In the genomic region with DNA sequence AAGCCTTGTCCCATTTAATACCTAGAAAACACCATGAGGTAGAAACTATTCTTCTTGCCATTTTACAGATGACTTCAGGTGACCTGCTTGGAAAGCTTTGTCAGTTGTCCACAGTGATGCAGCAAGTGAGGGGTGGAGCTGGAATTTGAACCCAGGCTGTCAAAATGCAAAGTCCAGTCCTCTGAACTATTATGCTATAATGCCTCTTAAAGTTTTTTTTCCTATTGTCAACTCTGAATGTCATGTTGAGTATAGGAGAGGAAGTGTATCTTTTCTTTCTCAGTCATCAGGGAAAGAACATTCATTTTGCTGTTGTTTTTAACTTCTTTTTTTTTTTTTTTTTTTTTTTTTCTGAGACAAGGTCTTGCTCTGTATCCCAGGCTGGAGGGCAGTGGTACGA, we compare ENCODE assay signal across 17 cellular contexts.
A peak's percentile ranks its signal among the peaks of the same experiment; 100 is the strongest.
DNase-seq lines count a peak whose midpoint lies in the region; ATAC-seq, FAIRE-seq and TF ChIP-seq lines count a peak whose summit lies in the region.
"Had no signal": no experiment of that assay in that cellular context is flagged by ENCODE, and none has a peak within 500 bp of the region (broad histone marks: within the 10 kb centered on the region; RNA-seq: fewer than 3 reads in every experiment).

No MANE protein-coding gene starts in this region.

- 40% methylated on average over 1 of the region's 1 CpG for WGBS in GM12878 (ENCODE audit: insufficient coverage, insufficient replicate concordance, low lambda C conversion rate, missing lambda C conversion rate)
- no CpG with 5 or more reads among the region's 1 CpG for WGBS in mesendoderm (ENCODE audit: extremely low coverage, insufficient coverage, low lambda C conversion rate)
- 79 to 94% methylated on average over 1 of the region's 1 CpG for WGBS in aorta, 2 donors

- no peak overlapping the region for H3K4me2 ChIP-seq in GM12878 (ENCODE audit: control insufficient read depth, insufficient read depth)
- no peak overlapping the region for H3K4me2 ChIP-seq in mesendoderm (ENCODE audit: low read length)
- H3K4me2 ChIP-seq: BLaER1 treated with 17β-estradiol and CSF1 and Interleukin-3, amounts not matched to agents 10 nM and 100 nM had no signal

- H3K4me1 ChIP-seq in GM12878 (ENCODE audit: control insufficient read depth, insufficient read depth, low read length) (peaks cover 5% of the 10 kb centered on the region), mesendoderm (ENCODE audit: control insufficient read depth, low read depth, low read length) (peaks cover 12% of the 10 kb centered on the region), aorta (ENCODE audit: control insufficient read depth in 1 of 2, insufficient read depth in 2 of 2, low read length in 2 of 2) (no peaks in the 10 kb centered on the region)
- H3K4me1 ChIP-seq: BLaER1 treated with 17β-estradiol and CSF1 and Interleukin-3, amounts not matched to agents 10 nM and 100 nM had no signal

- no peak overlapping the region for H2BK5ac ChIP-seq in mesendoderm (ENCODE audit: low read length)

- intact Hi-C loops in GM12878 (cut with micrococcal nuclease; ENCODE audit: unreplicated experiment): loop anchor here (5.0 kb wide), 1 partner anchor 127 kb away; no protein-coding TSS in a partner anchor
- intact Hi-C loops in aorta (cut with DNase I): no loop called here

- no peak overlapping the region for H3K56ac ChIP-seq in mesendoderm (ENCODE audit: low read length)

- H3K27ac ChIP-seq in GM12878 (ENCODE audit: control insufficient read depth, insufficient read depth) (no peak overlapping the region), mesendoderm (ENCODE audit: low read depth, low read length) (no peak overlapping the region), aorta (ENCODE audit: low read depth in 1 of 2, low read length in 2 of 2) (no peak overlapping the region)
- H3K27ac ChIP-seq: BLaER1 treated with 17β-estradiol and CSF1 and Interleukin-3, amounts not matched to agents 10 nM and 100 nM had no signal

- no peak overlapping the region for H2AFZ ChIP-seq in GM12878 (ENCODE audit: control insufficient read depth, low read depth, low read length)

- H3K27me3 ChIP-seq in GM12878 (replicated peaks in 1 of 2; ENCODE audit: control insufficient read depth in 2 of 2, insufficient read depth in 2 of 2, low read length in 1 of 2): no peaks in the 10 kb centered on the region
- no peaks in the 10 kb centered on the region for H3K27me3 ChIP-seq in mesendoderm (ENCODE audit: insufficient read depth, low read length, poor library complexity)
- no peaks in the 10 kb centered on the region for H3K27me3 ChIP-seq in aorta (ENCODE audit: control insufficient read depth in 1 of 2, insufficient read depth in 2 of 2, low read length in 1 of 2)
- H3K27me3 ChIP-seq: BLaER1 treated with 17β-estradiol and CSF1 and Interleukin-3, amounts not matched to agents 10 nM and 100 nM had no signal

- peaks cover 8 to 20% of the 10 kb centered on the region in 2 donors for H3K4me1 Mint-ChIP-seq in stimulated activated naive B cell treated with anti-CD40 and anti-IgM and Interleukin-4, amounts not matched to agents 10 μg/mL and 1 μg/mL and 100 μg/mL, for 72 hours
- no peaks in the 10 kb centered on the region for H3K4me1 Mint-ChIP-seq in activated CD8-positive, alpha-beta memory T cell treated with anti-CD3 and anti-CD28 coated beads, Interleukin-2, amount 10 ng/mL, durations not matched to agents 7 days and 5 days
- H3K4me1 Mint-ChIP-seq in type B pancreatic cell (ENCODE audit: unreplicated experiment): no peaks in the 10 kb centered on the region
- H3K4me1 Mint-ChIP-seq: B cell had no signal

- no peak overlapping the region for H4K5ac ChIP-seq in mesendoderm (ENCODE audit: low read length)

- no peak for TF ChIP-seq RAD21 in GM12878 (IDR thresholded peaks at IDR 0.05; ENCODE audit: insufficient read depth, low read depth, low read length)

- no peaks in the 10 kb centered on the region for H3K79me2 ChIP-seq in GM12878 (ENCODE audit: control insufficient read depth, insufficient read depth, low read length)
- no peaks in the 10 kb centered on the region for H3K79me2 ChIP-seq in mesendoderm (ENCODE audit: control insufficient read depth, insufficient read depth, low read length)

- peak overlapping the region; percentile 51 for H3K18ac ChIP-seq in mesendoderm (ENCODE audit: low read length)

- BruUV-seq in GM12878 (replicated peaks; lab: Mats Ljungman, UMichigan): no TSS peak

- no peak overlapping the region for H4K8ac ChIP-seq in mesendoderm (ENCODE audit: low read depth, low read length)

- SMC1A ChIA-PET in GM12878 (lab: Charles Lee; ENCODE audit: uncharacterized antibody, unreplicated experiment): no interaction called here

- H3K36me3 ChIP-seq in GM12878 (ENCODE audit: control insufficient read depth in 2 of 2, insufficient read depth in 2 of 2, low read length in 1 of 2): no peaks in the 10 kb centered on the region
- H3K36me3 ChIP-seq in mesendoderm (ENCODE audit: control insufficient read depth, insufficient read depth, low read length): no peaks in the 10 kb centered on the region
- no peaks in the 10 kb centered on the region for H3K36me3 ChIP-seq in aorta (ENCODE audit: control insufficient read depth in 1 of 2, insufficient read depth in 2 of 2, low read length in 1 of 2)
- H3K36me3 ChIP-seq: BLaER1 treated with 17β-estradiol and CSF1 and Interleukin-3, amounts not matched to agents 10 nM and 100 nM had no signal

- no peak overlapping the region for H3K4me3 ChIP-seq in GM12878
- H3K4me3 ChIP-seq in mesendoderm (ENCODE audit: low read length): no peak overlapping the region
- no peak overlapping the region for H3K4me3 ChIP-seq in aorta (ENCODE audit: low read length in 2 of 2)
- H3K4me3 ChIP-seq: BLaER1 treated with 17β-estradiol and CSF1 and Interleukin-3, amounts not matched to agents 10 nM and 100 nM had no signal

- no peaks in the 10 kb centered on the region for H4K20me1 ChIP-seq in GM12878 (ENCODE audit: control insufficient read depth, insufficient read depth)
- H4K20me1 ChIP-seq: BLaER1 treated with 17β-estradiol and CSF1 and Interleukin-3, amounts not matched to agents 10 nM and 100 nM had no signal

- H3K4ac ChIP-seq in mesendoderm (ENCODE audit: low read depth, low read length): no peak overlapping the region

- no peak for DNase-seq in GM12891 (ENCODE audit: insufficient read length, low spot score)
- no peak for DNase-seq in GM12878 (ENCODE audit: low read depth, low spot score)
- no peak for DNase-seq in mesendoderm
- no peak for DNase-seq in stimulated activated naive B cell treated with anti-CD40 and anti-IgM and Interleukin-4, amounts not matched to agents 10 μg/mL and 1 μg/mL and 100 μg/mL, for 72 hours
- DNase-seq in activated CD8-positive, alpha-beta memory T cell treated with anti-CD3 and anti-CD28 coated beads, Interleukin-2, amount 10 ng/mL, durations not matched to agents 7 days and 5 days: no peak
- no peak for DNase-seq in aorta
- no peak for DNase-seq in type B pancreatic cell (ENCODE audit: extremely low spot score, unreplicated experiment)
- DNase-seq: 8988T; Calu3; CD8-positive, alpha-beta T cell; DMS79 treated with DMSO at 0.1 percent for 48 hours; GF-D8; H9 had no signal

- peaks cover 13 to 25% of the 10 kb centered on the region in 2 donors for H3K27me3 Mint-ChIP-seq in stimulated activated naive B cell treated with anti-CD40 and anti-IgM and Interleukin-4, amounts not matched to agents 10 μg/mL and 1 μg/mL and 100 μg/mL, for 72 hours
- peaks cover 17% of the 10 kb centered on the region for H3K27me3 Mint-ChIP-seq in activated CD8-positive, alpha-beta memory T cell treated with anti-CD3 and anti-CD28 coated beads, Interleukin-2, amount 10 ng/mL, durations not matched to agents 7 days and 5 days
- peaks cover 24% of the 10 kb centered on the region for H3K27me3 Mint-ChIP-seq in type B pancreatic cell

- POLR2A ChIA-PET in GM12878 (lab: Charles Lee): interaction anchor here (0.7 kb wide), 1 partner anchor 452 kb away, joined by 3 read pairs; no protein-coding TSS in a partner anchor

- in situ Hi-C loops in GM12878 (cut with MboI): no loop called here

- TF ChIP-seq CTCF in GM12878 (IDR thresholded peaks at IDR 0.05 in 2 of 3, conservative IDR thresholded peaks at IDR 0.05 in 1 of 3; ENCODE audit: control insufficient read depth in 2 of 3, extremely low read depth in 1 of 3, insufficient read depth in 1 of 3, low read depth in 3 of 3, low read length in 3 of 3) (no peak), type B pancreatic cell (conservative IDR thresholded peaks at IDR 0.05) (no peak)

- H2BK120ac ChIP-seq in mesendoderm (ENCODE audit: low read depth, low read length): no peak overlapping the region

- CTCF ChIA-PET in GM12878 (lab: Yijun Ruan, JAX): no interaction called here
- CTCF ChIA-PET in activated CD8-positive, alpha-beta memory T cell treated with anti-CD3 and anti-CD28 coated beads, Interleukin-2, amount 10 ng/mL, durations not matched to agents 7 days and 5 days (lab: Charles Lee): no interaction called here

- ATAC-seq in GM12878: peak; percentile 66
- ATAC-seq in stimulated activated naive B cell treated with anti-CD40 and anti-IgM and Interleukin-4, amounts not matched to agents 10 μg/mL and 1 μg/mL and 100 μg/mL, for 72 hours (replicated peaks): peak; percentile 88 to 98
- ATAC-seq in activated CD8-positive, alpha-beta memory T cell treated with anti-CD3 and anti-CD28 coated beads, Interleukin-2, amount 10 ng/mL, durations not matched to agents 7 days and 5 days: no peak
- ATAC-seq in aorta (ENCODE audit: low FRiP score): no peak
- ATAC-seq: CD8-positive, alpha-beta T cell had no signal

- no peak overlapping the region for H3K27ac Mint-ChIP-seq in stimulated activated naive B cell treated with anti-CD40 and anti-IgM and Interleukin-4, amounts not matched to agents 10 μg/mL and 1 μg/mL and 100 μg/mL, for 72 hours
- H3K27ac Mint-ChIP-seq in activated CD8-positive, alpha-beta memory T cell treated with anti-CD3 and anti-CD28 coated beads, Interleukin-2, amount 10 ng/mL, durations not matched to agents 7 days and 5 days: no peak overlapping the region
- H3K27ac Mint-ChIP-seq in type B pancreatic cell: no peak overlapping the region
- H3K27ac Mint-ChIP-seq: B cell; CD8-positive, alpha-beta T cell; H9 had no signal

- H3K9me3 Mint-ChIP-seq in stimulated activated naive B cell treated with anti-CD40 and anti-IgM and Interleukin-4, amounts not matched to agents 10 μg/mL and 1 μg/mL and 100 μg/mL, for 72 hours: peaks cover 7 to 10% of the 10 kb centered on the region in 2 donors
- H3K9me3 Mint-ChIP-seq in activated CD8-positive, alpha-beta memory T cell treated with anti-CD3 and anti-CD28 coated beads, Interleukin-2, amount 10 ng/mL, durations not matched to agents 7 days and 5 days (ENCODE audit: low read depth): no peaks in the 10 kb centered on the region
- no peaks in the 10 kb centered on the region for H3K9me3 Mint-ChIP-seq in type B pancreatic cell

- H2AK5ac ChIP-seq in mesendoderm (ENCODE audit: low read length): no peak overlapping the region

- H3K9me3 ChIP-seq in GM12878 (replicated peaks; ENCODE audit: control insufficient read depth, insufficient read depth, low read length): no peaks in the 10 kb centered on the region
- H3K9me3 ChIP-seq in aorta (ENCODE audit: control insufficient read depth, low read length): no peaks in the 10 kb centered on the region

- no peak for FAIRE-seq in GM12891 (lab: Jason Lieb, UNC)
- no peak for FAIRE-seq in GM12878 (lab: Jason Lieb, UNC)
- FAIRE-seq: GM19239, H1 had no signal

- H3K9ac ChIP-seq in GM12878 (ENCODE audit: control insufficient read depth, insufficient read depth, low read length) (no peak overlapping the region), mesendoderm (ENCODE audit: low read length) (no peak overlapping the region)
- H3K9ac ChIP-seq: BLaER1 treated with 17β-estradiol and CSF1 and Interleukin-3, amounts not matched to agents 10 nM and 100 nM had no signal

- TF ChIP-seq POLR2A in GM12891 (IDR thresholded peaks at IDR 0.05; ENCODE audit: low read depth, low read length): no peak
- no peak for TF ChIP-seq POLR2A in GM12878 (IDR thresholded peaks at IDR 0.05; ENCODE audit: low read depth, low read length)

- H2BK15ac ChIP-seq in mesendoderm (replicated peaks; ENCODE audit: low read depth): no peak overlapping the region

- no peaks in the 10 kb centered on the region for H3K79me1 ChIP-seq in mesendoderm (ENCODE audit: low read length)

- no peaks in the 10 kb centered on the region for H3K36me3 Mint-ChIP-seq in stimulated activated naive B cell treated with anti-CD40 and anti-IgM and Interleukin-4, amounts not matched to agents 10 μg/mL and 1 μg/mL and 100 μg/mL, for 72 hours
- H3K36me3 Mint-ChIP-seq in activated CD8-positive, alpha-beta memory T cell treated with anti-CD3 and anti-CD28 coated beads, Interleukin-2, amount 10 ng/mL, durations not matched to agents 7 days and 5 days: no peaks in the 10 kb centered on the region
- no peaks in the 10 kb centered on the region for H3K36me3 Mint-ChIP-seq in type B pancreatic cell
- H3K36me3 Mint-ChIP-seq: CD8-positive, alpha-beta T cell had no signal

- RAD21 ChIA-PET in GM12878 (lab: Charles Lee; ENCODE audit: unreplicated experiment): interaction anchor here (0.6 kb wide), 1 partner anchor 1000 kb away, joined by 5 read pairs; no protein-coding TSS in a partner anchor

- no peak overlapping the region for H3K4me3 Mint-ChIP-seq in stimulated activated naive B cell treated with anti-CD40 and anti-IgM and Interleukin-4, amounts not matched to agents 10 μg/mL and 1 μg/mL and 100 μg/mL, for 72 hours
- H3K4me3 Mint-ChIP-seq in activated CD8-positive, alpha-beta memory T cell treated with anti-CD3 and anti-CD28 coated beads, Interleukin-2, amount 10 ng/mL, durations not matched to agents 7 days and 5 days: no peak overlapping the region
- H3K4me3 Mint-ChIP-seq in type B pancreatic cell: no peak overlapping the region
- H3K4me3 Mint-ChIP-seq: B cell; CD8-positive, alpha-beta T cell; H9 had no signal

- no peak overlapping the region for H3K23ac ChIP-seq in mesendoderm (ENCODE audit: low read length)

- TF ChIP-seq EP300 in GM12878 (IDR thresholded peaks at IDR 0.05; ENCODE audit: borderline replicate concordance in 1 of 2, control insufficient read depth in 1 of 2, low read depth in 2 of 2, low read length in 2 of 2): 0 out of 4 replicates have a peak, but pooled peaks of 1 of the 2 experiments have one; percentile 13

Comparison
In these comparisons a context has a peak if more than half of its experiments do, and no peak if none do; other contexts are left out.
1. ATAC-seq: peak in GM12878 (single experiment) and stimulated activated naive B cell treated with anti-CD40 and anti-IgM and Interleukin-4, amounts not matched to agents 10 μg/mL and 1 μg/mL and 100 μg/mL, for 72 hours (2 of 2); none in activated CD8-positive, alpha-beta memory T cell treated with anti-CD3 and anti-CD28 coated beads, Interleukin-2, amount 10 ng/mL, durations not matched to agents 7 days and 5 days (single experiment) and aorta (single experiment).